Comparison of ENCODE assay signal across 17 cellular contexts in genomic region chr14:32571995-32572866, GRCh38.
DNase-seq lines count a peak whose midpoint lies in the region; ATAC-seq and TF ChIP-seq lines count a peak whose summit lies in the region.
"Had no signal": no experiment of that assay in that cellular context is flagged by ENCODE, and none has a peak within 500 bp of the region (broad histone marks: within the 10 kb centered on the region; RNA-seq: fewer than 3 reads in every experiment).

No MANE protein-coding gene starts in this region.

- no peaks in the 10 kb centered on the region for H3K9me3 ChIP-seq in left lung
- H3K9me3 ChIP-seq: HAP-1 had no signal

- H3K27ac Mint-ChIP-seq in brain: peak overlapping the region in 3 of 5 experiments; percentile 34 to 71 (median 46)

- peaks cover 0 to 9% of the 10 kb centered on the region in 2 donors for H3K4me1 ChIP-seq in left lung
- H3K4me1 ChIP-seq: HAP-1 had no signal

- ATAC-seq in GM18502 (IDR thresholded peaks at IDR 0.05; ENCODE audit: poor library complexity, unreplicated experiment) (peak; percentile 63), GM19467 (IDR thresholded peaks at IDR 0.05; ENCODE audit: unreplicated experiment) (peak; percentile 57), HG02973 (IDR thresholded peaks at IDR 0.05; ENCODE audit: unreplicated experiment) (peak; percentile 44), left lung (no peak)

- H3K4me3 Mint-ChIP-seq in brain: peak overlapping the region in 1 of 5 experiments; percentile 26
- H3K4me3 Mint-ChIP-seq: nephron progenitor cell had no signal

- H3K4me1 Mint-ChIP-seq in brain: peaks cover 33% of the 10 kb centered on the region

- no peak for DNase-seq in RKO (ENCODE audit: low spot score)
- DNase-seq in left lung: no peak
- DNase-seq in cerebellar cortex (ENCODE audit: low spot score): no peak
- no peak for DNase-seq in NCI-H187 treated with DMSO at 0.1 percent for 48 hours (lab: John Stamatoyannopoulos, UW)
- DNase-seq: activated CD4-positive, alpha-beta T cell treated with anti-CD3 and anti-CD28 coated beads for 1 hour; activated gamma-delta T cell; central memory CD4-positive, alpha-beta T cell; DMS153; NCI-H1417 treated with DMSO at 0.1 percent for 48 hours; NCI-H748 treated with DMSO at 0.1 percent for 48 hours; nephron progenitor cell; stimulated activated CD4-positive, alpha-beta T cell treated with anti-CD3 and anti-CD28 coated beads, Interleukin-12 subunit alpha, Interleukin-12 subunit beta, amount 100 ng/mL, for 4 hours had no signal

- no peaks in the 10 kb centered on the region for H3K27me3 ChIP-seq in left lung

- H3K9me3 Mint-ChIP-seq in brain: no peaks in the 10 kb centered on the region
- H3K9me3 Mint-ChIP-seq: nephron progenitor cell had no signal

- no peaks in the 10 kb centered on the region for H3K36me3 Mint-ChIP-seq in brain

- H3K27ac ChIP-seq in left lung: no peak overlapping the region

- no peaks in the 10 kb centered on the region for H3K27me3 Mint-ChIP-seq in brain

- H3K36me3 ChIP-seq in left lung: no peaks in the 10 kb centered on the region
- H3K36me3 ChIP-seq: HAP-1 had no signal

- intact Hi-C loops in left lung (cut with DNase I): loop anchor here in 1 of 2 donors (10.0 kb wide), 1 partner anchor 1223 kb away; no protein-coding TSS in a partner anchor

- no peak overlapping the region for H3K4me3 ChIP-seq in left lung
- H3K4me3 ChIP-seq: HAP-1 had no signal

- TF ChIP-seq CTCF in brain (conservative IDR thresholded peaks at IDR 0.05): no peak
- no peak for TF ChIP-seq CTCF in left lung (IDR thresholded peaks at IDR 0.05)
